Comparison of ENCODE assay signal across 1 cellular context in the genomic region with DNA sequence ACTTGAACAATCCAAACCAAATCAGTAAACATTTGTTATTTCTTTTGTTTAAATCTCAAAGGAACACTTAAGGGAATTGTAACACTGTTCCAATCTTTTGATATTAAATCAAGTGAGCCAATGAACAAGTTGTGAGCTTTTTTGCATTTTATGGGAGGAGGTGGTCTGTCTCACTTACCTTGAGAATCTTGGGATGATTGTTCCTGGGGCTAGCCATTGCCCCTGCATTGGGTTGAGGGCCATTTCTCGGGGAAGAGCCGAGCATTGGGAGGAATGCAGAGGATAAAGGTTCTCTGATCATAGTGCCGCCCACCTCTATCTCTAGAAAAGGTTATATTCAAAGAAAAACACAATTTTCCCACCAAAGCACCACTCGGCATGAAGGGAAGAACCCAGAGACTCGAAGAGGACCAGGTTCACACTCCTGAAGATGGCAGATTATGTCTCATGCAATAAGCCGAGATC.
TF ChIP-seq lines count a peak whose summit lies in the region.

No MANE protein-coding gene starts in this region.

TF ChIP-seq in HepG2, 621 proteins besides CTCF, POLR2A, EP300 and RAD21 (continues in another document):
- TF ChIP-seq TBL1XR1 (IDR thresholded peaks at IDR 0.05; ENCODE audit: borderline replicate concordance, low read length, partially characterized antibody) (no peak), JUND (CRISPR knock-in tag; IDR thresholded peaks at IDR 0.05) (no peak), ZNF12 (CRISPR knock-in tag; IDR thresholded peaks at IDR 0.05) (no peak), ZNF326 (CRISPR knock-in tag; IDR thresholded peaks at IDR 0.05; ENCODE audit: borderline replicate concordance) (0 out of 2 replicates have a peak, but pooled peaks have one; percentile 15), PTBP1 (IDR thresholded peaks at IDR 0.05; ENCODE audit: low read depth, low read length, poor library complexity, severe bottlenecking) (no peak), POLR2G (IDR thresholded peaks at IDR 0.05; ENCODE audit: low read depth, low read length) (no peak), ZNF441 (CRISPR knock-in tag; IDR thresholded peaks at IDR 0.05; ENCODE audit: borderline replicate concordance) (no peak), MEIS1 (CRISPR knock-in tag; IDR thresholded peaks at IDR 0.05; ENCODE audit: borderline replicate concordance) (no peak), SSRP1 (CRISPR knock-in tag; IDR thresholded peaks at IDR 0.05) (peak; percentile 47; the same call in 1 of the 2 replicates), GLI4 (CRISPR knock-in tag; IDR thresholded peaks at IDR 0.05; ENCODE audit: borderline replicate concordance) (0 out of 2 replicates have a peak, but pooled peaks have one; percentile 13), RORA (CRISPR knock-in tag; IDR thresholded peaks at IDR 0.05) (no peak), SP140L (CRISPR knock-in tag; IDR thresholded peaks at IDR 0.05; ENCODE audit: borderline replicate concordance) (no peak), FOXA1 (IDR thresholded peaks at IDR 0.05) (no peak), FOXA1 (CRISPR knock-in tag; IDR thresholded peaks at IDR 0.05) (no peak), SMARCC2 (IDR thresholded peaks at IDR 0.05) (no peak), MZF1 (CRISPR knock-in tag; IDR thresholded peaks at IDR 0.05; ENCODE audit: borderline replicate concordance) (no peak), MAF1 (CRISPR knock-in tag; IDR thresholded peaks at IDR 0.05; ENCODE audit: borderline replicate concordance) (0 out of 2 replicates have a peak, but pooled peaks have one; percentile 56), ZSCAN12 (CRISPR knock-in tag; IDR thresholded peaks at IDR 0.05) (no peak), AHR (CRISPR knock-in tag; IDR thresholded peaks at IDR 0.05) (0 out of 2 replicates have a peak, but pooled peaks have one; percentile 11), ZFP1 (CRISPR knock-in tag; IDR thresholded peaks at IDR 0.05) (no peak), NFE2L2 (IDR thresholded peaks at IDR 0.05; ENCODE audit: low read length) (no peak), WIZ (CRISPR knock-in tag; IDR thresholded peaks at IDR 0.05) (0 out of 2 replicates have a peak, but pooled peaks have one; percentile 83), NONO (IDR thresholded peaks at IDR 0.05) (no peak), NONO (CRISPR knock-in tag; conservative IDR thresholded peaks at IDR 0.05) (no peak), FOSL1 (CRISPR knock-in tag; IDR thresholded peaks at IDR 0.05; ENCODE audit: borderline replicate concordance) (no peak), CENPX (CRISPR knock-in tag; IDR thresholded peaks at IDR 0.05) (no peak), ZNF83 (CRISPR knock-in tag; IDR thresholded peaks at IDR 0.05; ENCODE audit: borderline replicate concordance) (0 out of 2 replicates have a peak, but pooled peaks have one; percentile 78), ZSCAN20 (CRISPR knock-in tag; IDR thresholded peaks at IDR 0.05; ENCODE audit: borderline replicate concordance) (no peak), SCMH1 (CRISPR knock-in tag; IDR thresholded peaks at IDR 0.05; ENCODE audit: borderline replicate concordance) (no peak), SRSF4 (IDR thresholded peaks at IDR 0.05; ENCODE audit: low read depth, low read length, poor library complexity, severe bottlenecking) (peak; percentile 14)
- TF ChIP-seq, protein P1, sequence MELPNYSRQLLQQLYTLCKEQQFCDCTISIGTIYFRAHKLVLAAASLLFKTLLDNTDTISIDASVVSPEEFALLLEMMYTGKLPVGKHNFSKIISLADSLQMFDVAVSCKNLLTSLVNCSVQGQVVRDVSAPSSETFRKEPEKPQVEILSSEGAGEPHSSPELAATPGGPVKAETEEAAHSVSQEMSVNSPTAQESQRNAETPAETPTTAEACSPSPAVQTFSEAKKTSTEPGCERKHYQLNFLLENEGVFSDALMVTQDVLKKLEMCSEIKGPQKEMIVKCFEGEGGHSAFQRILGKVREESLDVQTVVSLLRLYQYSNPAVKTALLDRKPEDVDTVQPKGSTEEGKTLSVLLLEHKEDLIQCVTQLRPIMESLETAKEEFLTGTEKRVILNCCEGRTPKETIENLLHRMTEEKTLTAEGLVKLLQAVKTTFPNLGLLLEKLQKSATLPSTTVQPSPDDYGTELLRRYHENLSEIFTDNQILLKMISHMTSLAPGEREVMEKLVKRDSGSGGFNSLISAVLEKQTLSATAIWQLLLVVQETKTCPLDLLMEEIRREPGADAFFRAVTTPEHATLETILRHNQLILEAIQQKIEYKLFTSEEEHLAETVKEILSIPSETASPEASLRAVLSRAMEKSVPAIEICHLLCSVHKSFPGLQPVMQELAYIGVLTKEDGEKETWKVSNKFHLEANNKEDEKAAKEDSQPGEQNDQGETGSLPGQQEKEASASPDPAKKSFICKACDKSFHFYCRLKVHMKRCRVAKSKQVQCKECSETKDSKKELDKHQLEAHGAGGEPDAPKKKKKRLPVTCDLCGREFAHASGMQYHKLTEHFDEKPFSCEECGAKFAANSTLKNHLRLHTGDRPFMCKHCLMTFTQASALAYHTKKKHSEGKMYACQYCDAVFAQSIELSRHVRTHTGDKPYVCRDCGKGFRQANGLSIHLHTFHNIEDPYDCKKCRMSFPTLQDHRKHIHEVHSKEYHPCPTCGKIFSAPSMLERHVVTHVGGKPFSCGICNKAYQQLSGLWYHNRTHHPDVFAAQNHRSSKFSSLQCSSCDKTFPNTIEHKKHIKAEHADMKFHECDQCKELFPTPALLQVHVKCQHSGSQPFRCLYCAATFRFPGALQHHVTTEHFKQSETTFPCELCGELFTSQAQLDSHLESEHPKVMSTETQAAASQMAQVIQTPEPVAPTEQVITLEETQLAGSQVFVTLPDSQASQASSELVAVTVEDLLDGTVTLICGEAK (IDR thresholded peaks at IDR 0.05) = no peak
- TF ChIP-seq, protein P1 (CRISPR knock-in tag; IDR thresholded peaks at IDR 0.05) = 0 out of 2 replicates have a peak, but pooled peaks have one; percentile 39
- TF ChIP-seq, protein P2, sequence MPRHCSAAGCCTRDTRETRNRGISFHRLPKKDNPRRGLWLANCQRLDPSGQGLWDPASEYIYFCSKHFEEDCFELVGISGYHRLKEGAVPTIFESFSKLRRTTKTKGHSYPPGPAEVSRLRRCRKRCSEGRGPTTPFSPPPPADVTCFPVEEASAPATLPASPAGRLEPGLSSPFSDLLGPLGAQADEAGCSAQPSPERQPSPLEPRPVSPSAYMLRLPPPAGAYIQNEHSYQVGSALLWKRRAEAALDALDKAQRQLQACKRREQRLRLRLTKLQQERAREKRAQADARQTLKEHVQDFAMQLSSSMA (CRISPR knock-in tag; IDR thresholded peaks at IDR 0.05) = peak; percentile 59; the same call in 1 of the 2 replicates
- TF ChIP-seq, protein P3, sequence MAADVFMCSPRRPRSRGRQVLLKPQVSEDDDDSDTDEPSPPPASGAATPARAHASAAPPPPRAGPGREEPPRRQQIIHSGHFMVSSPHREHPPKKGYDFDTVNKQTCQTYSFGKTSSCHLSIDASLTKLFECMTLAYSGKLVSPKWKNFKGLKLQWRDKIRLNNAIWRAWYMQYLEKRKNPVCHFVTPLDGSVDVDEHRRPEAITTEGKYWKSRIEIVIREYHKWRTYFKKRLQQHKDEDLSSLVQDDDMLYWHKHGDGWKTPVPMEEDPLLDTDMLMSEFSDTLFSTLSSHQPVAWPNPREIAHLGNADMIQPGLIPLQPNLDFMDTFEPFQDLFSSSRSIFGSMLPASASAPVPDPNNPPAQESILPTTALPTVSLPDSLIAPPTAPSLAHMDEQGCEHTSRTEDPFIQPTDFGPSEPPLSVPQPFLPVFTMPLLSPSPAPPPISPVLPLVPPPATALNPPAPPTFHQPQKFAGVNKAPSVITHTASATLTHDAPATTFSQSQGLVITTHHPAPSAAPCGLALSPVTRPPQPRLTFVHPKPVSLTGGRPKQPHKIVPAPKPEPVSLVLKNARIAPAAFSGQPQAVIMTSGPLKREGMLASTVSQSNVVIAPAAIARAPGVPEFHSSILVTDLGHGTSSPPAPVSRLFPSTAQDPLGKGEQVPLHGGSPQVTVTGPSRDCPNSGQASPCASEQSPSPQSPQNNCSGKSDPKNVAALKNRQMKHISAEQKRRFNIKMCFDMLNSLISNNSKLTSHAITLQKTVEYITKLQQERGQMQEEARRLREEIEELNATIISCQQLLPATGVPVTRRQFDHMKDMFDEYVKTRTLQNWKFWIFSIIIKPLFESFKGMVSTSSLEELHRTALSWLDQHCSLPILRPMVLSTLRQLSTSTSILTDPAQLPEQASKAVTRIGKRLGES (CRISPR knock-in tag; IDR thresholded peaks at IDR 0.05; ENCODE audit: borderline replicate concordance) = 0 out of 2 replicates have a peak, but pooled peaks have one; percentile 1
- TF ChIP-seq, protein P4, sequence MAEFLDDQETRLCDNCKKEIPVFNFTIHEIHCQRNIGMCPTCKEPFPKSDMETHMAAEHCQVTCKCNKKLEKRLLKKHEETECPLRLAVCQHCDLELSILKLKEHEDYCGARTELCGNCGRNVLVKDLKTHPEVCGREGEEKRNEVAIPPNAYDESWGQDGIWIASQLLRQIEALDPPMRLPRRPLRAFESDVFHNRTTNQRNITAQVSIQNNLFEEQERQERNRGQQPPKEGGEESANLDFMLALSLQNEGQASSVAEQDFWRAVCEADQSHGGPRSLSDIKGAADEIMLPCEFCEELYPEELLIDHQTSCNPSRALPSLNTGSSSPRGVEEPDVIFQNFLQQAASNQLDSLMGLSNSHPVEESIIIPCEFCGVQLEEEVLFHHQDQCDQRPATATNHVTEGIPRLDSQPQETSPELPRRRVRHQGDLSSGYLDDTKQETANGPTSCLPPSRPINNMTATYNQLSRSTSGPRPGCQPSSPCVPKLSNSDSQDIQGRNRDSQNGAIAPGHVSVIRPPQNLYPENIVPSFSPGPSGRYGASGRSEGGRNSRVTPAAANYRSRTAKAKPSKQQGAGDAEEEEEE (CRISPR knock-in tag; IDR thresholded peaks at IDR 0.05; ENCODE audit: borderline replicate concordance) = 0 out of 2 replicates have a peak, but pooled peaks have one; percentile 73
- TF ChIP-seq, protein P5, sequence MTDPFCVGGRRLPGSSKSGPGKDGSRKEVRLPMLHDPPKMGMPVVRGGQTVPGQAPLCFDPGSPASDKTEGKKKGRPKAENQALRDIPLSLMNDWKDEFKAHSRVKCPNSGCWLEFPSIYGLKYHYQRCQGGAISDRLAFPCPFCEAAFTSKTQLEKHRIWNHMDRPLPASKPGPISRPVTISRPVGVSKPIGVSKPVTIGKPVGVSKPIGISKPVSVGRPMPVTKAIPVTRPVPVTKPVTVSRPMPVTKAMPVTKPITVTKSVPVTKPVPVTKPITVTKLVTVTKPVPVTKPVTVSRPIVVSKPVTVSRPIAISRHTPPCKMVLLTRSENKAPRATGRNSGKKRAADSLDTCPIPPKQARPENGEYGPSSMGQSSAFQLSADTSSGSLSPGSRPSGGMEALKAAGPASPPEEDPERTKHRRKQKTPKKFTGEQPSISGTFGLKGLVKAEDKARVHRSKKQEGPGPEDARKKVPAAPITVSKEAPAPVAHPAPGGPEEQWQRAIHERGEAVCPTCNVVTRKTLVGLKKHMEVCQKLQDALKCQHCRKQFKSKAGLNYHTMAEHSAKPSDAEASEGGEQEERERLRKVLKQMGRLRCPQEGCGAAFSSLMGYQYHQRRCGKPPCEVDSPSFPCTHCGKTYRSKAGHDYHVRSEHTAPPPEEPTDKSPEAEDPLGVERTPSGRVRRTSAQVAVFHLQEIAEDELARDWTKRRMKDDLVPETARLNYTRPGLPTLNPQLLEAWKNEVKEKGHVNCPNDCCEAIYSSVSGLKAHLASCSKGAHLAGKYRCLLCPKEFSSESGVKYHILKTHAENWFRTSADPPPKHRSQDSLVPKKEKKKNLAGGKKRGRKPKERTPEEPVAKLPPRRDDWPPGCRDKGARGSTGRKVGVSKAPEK (CRISPR knock-in tag; IDR thresholded peaks at IDR 0.05; ENCODE audit: borderline replicate concordance) = no peak
- TF ChIP-seq, protein P6, sequence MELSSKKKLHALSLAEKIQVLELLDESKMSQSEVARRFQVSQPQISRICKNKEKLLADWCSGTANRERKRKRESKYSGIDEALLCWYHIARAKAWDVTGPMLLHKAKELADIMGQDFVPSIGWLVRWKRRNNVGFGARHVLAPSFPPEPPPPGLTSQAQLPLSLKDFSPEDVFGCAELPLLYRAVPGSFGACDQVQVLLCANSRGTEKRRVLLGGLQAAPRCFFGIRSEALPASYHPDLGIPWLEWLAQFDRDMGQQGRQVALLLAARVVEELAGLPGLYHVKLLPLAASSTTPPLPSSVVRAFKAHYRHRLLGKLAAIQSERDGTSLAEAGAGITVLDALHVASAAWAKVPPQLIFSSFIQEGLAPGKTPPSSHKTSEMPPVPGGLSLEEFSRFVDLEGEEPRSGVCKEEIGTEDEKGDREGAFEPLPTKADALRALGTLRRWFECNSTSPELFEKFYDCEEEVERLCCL (CRISPR knock-in tag; IDR thresholded peaks at IDR 0.05; ENCODE audit: borderline replicate concordance) = 0 out of 2 replicates have a peak, but pooled peaks have one; percentile 21
